Comparison of ENCODE assay signal across 16 cellular contexts in genomic region chr20:43988867-43989266, GRCh38.
A peak's percentile ranks its signal among the peaks of the same experiment; 100 is the strongest.
DNase-seq lines count a peak whose midpoint lies in the region; ATAC-seq and TF ChIP-seq lines count a peak whose summit lies in the region.
"Had no signal": no experiment of that assay in that cellular context is flagged by ENCODE, and none has a peak within 500 bp of the region (broad histone marks: within the 10 kb centered on the region; RNA-seq: fewer than 3 reads in every experiment).

No MANE protein-coding gene starts in this region.

- H3K4me3 ChIP-seq in WI38 (ENCODE audit: low read depth, low read length) = no peak overlapping the region
- H3K4me3 ChIP-seq in coronary artery = no peak overlapping the region
- H3K4me3 ChIP-seq: Peyer's patch, vagina had no signal

- H3K27me3 ChIP-seq in foreskin keratinocyte = peaks cover 7% of the 10 kb centered on the region
- H3K27me3 ChIP-seq: Peyer's patch, vagina had no signal

- no peaks in the 10 kb centered on the region for H3K4me1 ChIP-seq in foreskin keratinocyte
- H3K4me1 ChIP-seq: vagina had no signal

- peak; percentile 48 for TF ChIP-seq CTCF in WI38 (IDR thresholded peaks at IDR 0.05; ENCODE audit: low read depth, low read length)
- TF ChIP-seq CTCF in foreskin keratinocyte (conservative IDR thresholded peaks at IDR 0.05) = peak; percentile 15
- TF ChIP-seq CTCF in coronary artery (IDR thresholded peaks at IDR 0.05) = no peak

- ATAC-seq in foreskin keratinocyte (no peak), HG02852 (IDR thresholded peaks at IDR 0.05; ENCODE audit: unreplicated experiment) (no peak)

- no peak overlapping the region for H3K27ac ChIP-seq in foreskin keratinocyte
- no peak overlapping the region for H3K27ac ChIP-seq in coronary artery
- H3K27ac ChIP-seq: Peyer's patch, vagina had no signal

- peak; percentile 71 for DNase-seq in AG08395 (ENCODE audit: low spot score)
- DNase-seq in HCEC 1CT = peak; percentile 60
- DNase-seq in foreskin keratinocyte = no peak
- no peak for DNase-seq in ecto neural progenitor cell (ENCODE audit: low spot score)
- no peak for DNase-seq in coronary artery (ENCODE audit: low spot score)
- no peak for DNase-seq in amygdala (lab: John Stamatoyannopoulos, UW)
- DNase-seq: activated CD4-positive, alpha-beta T cell treated with anti-CD3 and anti-CD28 coated beads, Interleukin-2, amount 50 U/mL, for 4 hours; activated naive CD8-positive, alpha-beta T cell treated with anti-CD3 and anti-CD28 coated beads for 36 hours; activated T-cell treated with anti-CD3 and anti-CD28 coated beads, Interleukin-2, amount 50 U/mL, for 4 hours; Calu3; head of caudate nucleus; Peyer's patch; retina had no signal

Comparison
In these comparisons a context has a peak if more than half of its experiments do, and no peak if none do; other contexts are left out.
1. DNase-seq: peak in AG08395 (single experiment) and HCEC 1CT (single experiment); none in foreskin keratinocyte (0 of 2), ecto neural progenitor cell (single experiment), coronary artery (single experiment) and amygdala (0 of 56).